Comparison of ENCODE assay signal across 11 cellular contexts in genomic region chr12:121531356-121531750, GRCh38. TPM values are rescaled to one million over a fixed set of nuclear protein-coding genes. Genes with fewer than 3 reads are reported as not detected.
DNase-seq lines count a peak whose midpoint lies in the region; ATAC-seq and TF ChIP-seq lines count a peak whose summit lies in the region.
"Had no signal": no experiment of that assay in that cellular context is flagged by ENCODE, and none has a peak within 500 bp of the region (broad histone marks: within the 10 kb centered on the region; RNA-seq: fewer than 3 reads in every experiment).

No MANE protein-coding gene starts in this region.

- peak overlapping the region in 3 of 4 donors; percentile 63 to 80 (median 69) for H3K4me3 Mint-ChIP-seq in CD4-positive, CD25-positive, alpha-beta regulatory T cell
- H3K4me3 Mint-ChIP-seq in activated T-helper 17 cell treated with anti-CD3 and anti-CD28 coated beads, Interleukin-2, amount 50 U/mL, for 72 hours = peak overlapping the region; percentile 48
- peak overlapping the region in 7 of 8 donors; percentile 25 to 83 (median 61) for H3K4me3 Mint-ChIP-seq in naive B cell
- H3K4me3 Mint-ChIP-seq in glutamatergic neuron (ENCODE audit: unreplicated experiment) = no peak overlapping the region

- no peak for ATAC-seq in CD4-positive, CD25-positive, alpha-beta regulatory T cell (ENCODE audit: low read depth in 2 of 2)
- no peak for ATAC-seq in activated T-helper 17 cell treated with anti-CD3 and anti-CD28 coated beads, Interleukin-2, amount 50 U/mL, for 72 hours (replicated peaks)
- ATAC-seq in naive B cell (ENCODE audit: low read depth in 2 of 2) = no peak

- TF ChIP-seq CTCF in GM12865 (IDR thresholded peaks at IDR 0.05; ENCODE audit: insufficient read depth, low read depth, low read length, missing control alignments) (no peak), glutamatergic neuron (IDR thresholded peaks at IDR 0.05; ENCODE audit: partially characterized antibody, unreplicated experiment) (no peak)

- no peaks in the 10 kb centered on the region for H3K9me3 ChIP-seq in CD4-positive, CD25-positive, alpha-beta regulatory T cell (ENCODE audit: control insufficient read depth in 2 of 2, low read length in 2 of 2)
- H3K9me3 ChIP-seq: Caco-2, mucosa of descending colon had no signal

- H3K4me3 ChIP-seq in CD4-positive, CD25-positive, alpha-beta regulatory T cell (ENCODE audit: low read depth, low read length) = peak overlapping the region; percentile 13
- H3K4me3 ChIP-seq in GM12865 (ENCODE audit: low read depth, low read length) = peak overlapping the region; percentile 71
- H3K4me3 ChIP-seq: mucosa of descending colon had no signal

- peaks cover 31 to 69% (median 43%) of the 10 kb centered on the region in 4 donors for H3K4me1 Mint-ChIP-seq in CD4-positive, CD25-positive, alpha-beta regulatory T cell
- H3K4me1 Mint-ChIP-seq in activated T-helper 17 cell treated with anti-CD3 and anti-CD28 coated beads, Interleukin-2, amount 50 U/mL, for 72 hours = peaks cover 36% of the 10 kb centered on the region
- H3K4me1 Mint-ChIP-seq in naive B cell (peaks cover 43 to 72% (median 70%) of the 10 kb centered on the region in 3 donors), glutamatergic neuron (ENCODE audit: low read depth, unreplicated experiment) (peaks cover 5% of the 10 kb centered on the region)

- peaks cover 41% of the 10 kb centered on the region for H3K4me1 ChIP-seq in CD4-positive, CD25-positive, alpha-beta regulatory T cell (ENCODE audit: control insufficient read depth, insufficient read depth, low read length, poor library complexity, severe bottlenecking)

- H3K27me3 ChIP-seq in CD4-positive, CD25-positive, alpha-beta regulatory T cell (ENCODE audit: control insufficient read depth, insufficient read depth, low read length) = no peaks in the 10 kb centered on the region

- H3K27ac Mint-ChIP-seq in CD4-positive, CD25-positive, alpha-beta regulatory T cell = peak overlapping the region; percentile 54 to 93 (median 90)
- H3K27ac Mint-ChIP-seq in activated T-helper 17 cell treated with anti-CD3 and anti-CD28 coated beads, Interleukin-2, amount 50 U/mL, for 72 hours = peak overlapping the region; percentile 88
- H3K27ac Mint-ChIP-seq in naive B cell = peak overlapping the region; percentile 89 to 96 (median 94)
- H3K27ac Mint-ChIP-seq in glutamatergic neuron (ENCODE audit: unreplicated experiment) = no peak overlapping the region

- H3K36me3 ChIP-seq in CD4-positive, CD25-positive, alpha-beta regulatory T cell (ENCODE audit: control insufficient read depth, insufficient read depth, low read length) = peaks cover 23% of the 10 kb centered on the region

- H3K27ac ChIP-seq in CD4-positive, CD25-positive, alpha-beta regulatory T cell (ENCODE audit: insufficient read depth, low read length, poor library complexity, severe bottlenecking) = peak overlapping the region; percentile 93

- no peaks in the 10 kb centered on the region for H3K9me3 Mint-ChIP-seq in CD4-positive, CD25-positive, alpha-beta regulatory T cell
- H3K9me3 Mint-ChIP-seq in activated T-helper 17 cell treated with anti-CD3 and anti-CD28 coated beads, Interleukin-2, amount 50 U/mL, for 72 hours = peaks cover 3% of the 10 kb centered on the region
- H3K9me3 Mint-ChIP-seq in naive B cell (no peaks in the 10 kb centered on the region), glutamatergic neuron (ENCODE audit: unreplicated experiment) (peaks cover 2% of the 10 kb centered on the region)

- H3K36me3 Mint-ChIP-seq in CD4-positive, CD25-positive, alpha-beta regulatory T cell = peaks cover 28% of the 10 kb centered on the region
- peaks cover 53% of the 10 kb centered on the region for H3K36me3 Mint-ChIP-seq in activated T-helper 17 cell treated with anti-CD3 and anti-CD28 coated beads, Interleukin-2, amount 50 U/mL, for 72 hours (ENCODE audit: low read depth)
- H3K36me3 Mint-ChIP-seq in naive B cell = peaks cover 0 to 10% of the 10 kb centered on the region in 2 donors
- no peaks in the 10 kb centered on the region for H3K36me3 Mint-ChIP-seq in glutamatergic neuron (ENCODE audit: unreplicated experiment)

- H3K27me3 Mint-ChIP-seq in CD4-positive, CD25-positive, alpha-beta regulatory T cell = peaks cover 2% of the 10 kb centered on the region
- no peaks in the 10 kb centered on the region for H3K27me3 Mint-ChIP-seq in activated T-helper 17 cell treated with anti-CD3 and anti-CD28 coated beads, Interleukin-2, amount 50 U/mL, for 72 hours
- H3K27me3 Mint-ChIP-seq in naive B cell (no peaks in the 10 kb centered on the region), glutamatergic neuron (ENCODE audit: unreplicated experiment) (no peaks in the 10 kb centered on the region)

- no peak for DNase-seq in CD4-positive, CD25-positive, alpha-beta regulatory T cell
- DNase-seq in GM12865 (ENCODE audit: low read depth) (no peak), naive B cell (no peak), NCI-H2196 (lab: John Stamatoyannopoulos, UW; ENCODE audit: unreplicated experiment) (no peak), NCI-H510A treated with DMSO at 0.1 percent for 48 hours (lab: John Stamatoyannopoulos, UW) (no peak), glutamatergic neuron (no peak)
- DNase-seq: activated CD4-positive, alpha-beta T cell treated with anti-CD3 and anti-CD28 coated beads for 1 hour; Caco-2; mucosa of descending colon; retina had no signal

RNA-seq across cellular contexts. Expression of gene KDM2B, which starts 49.5 kb away (rescaled TPM):
- total RNA-seq in CD4-positive, CD25-positive, alpha-beta regulatory T cell = 128 TPM
- 10 to 100 TPM in 3 of 4 donors, 1 to 10 TPM in 1; 9.4 to 12.2 (median 11.0) TPM for polyA plus RNA-seq in CD4-positive, CD25-positive, alpha-beta regulatory T cell
- 10 to 100 TPM; 64.2 to 76.4 TPM for total RNA-seq in activated T-helper 17 cell treated with anti-CD3 and anti-CD28 coated beads, Interleukin-2, amount 50 U/mL, for 72 hours
- 10 to 100 TPM; 25.5 to 46.5 (median 31.0) TPM for polyA plus RNA-seq in naive B cell (ENCODE audit: low read depth in 6 of 6)
- 64.3 TPM for total RNA-seq in glutamatergic neuron (ENCODE audit: unreplicated experiment)
